16 cellular contexts compared by ENCODE assay signal in the genomic region with DNA sequence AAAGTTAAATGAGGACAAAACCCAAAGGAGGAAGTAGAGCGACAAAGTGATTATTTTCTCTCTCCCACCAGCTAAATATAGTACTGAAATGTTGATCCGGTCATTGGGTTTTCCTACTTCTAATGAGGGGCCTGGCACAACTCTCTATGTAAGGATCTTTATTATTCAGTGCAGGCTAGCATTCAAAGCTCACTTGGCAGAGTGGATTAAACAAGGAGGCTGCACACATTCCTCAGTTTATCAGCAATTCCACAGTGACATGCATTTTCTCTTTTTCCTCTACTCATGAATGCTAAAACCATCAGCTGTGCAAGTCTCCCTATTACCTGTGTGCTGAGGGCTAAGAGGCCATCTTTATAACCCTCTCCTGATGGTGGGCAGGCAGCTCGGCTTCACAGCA.
"Had no signal": no experiment of that assay in that cellular context is flagged by ENCODE, and none has a peak within 500 bp of the region (broad histone marks: within the 10 kb centered on the region; RNA-seq: fewer than 3 reads in every experiment).

No MANE protein-coding gene starts in this region.

- H3K27ac Mint-ChIP-seq: activated CD8-positive, alpha-beta T cell treated with anti-CD3 and anti-CD28 coated beads for 36 hours; naive thymus-derived CD4-positive, alpha-beta T cell; stimulated activated effector memory CD8-positive, alpha-beta T cell treated with anti-CD3 and anti-CD28 coated beads, Interleukin-12 subunit alpha, Interleukin-12 subunit beta, amount 100 ng/mL, for 72 hours had no signal

- ATAC-seq: activated CD8-positive, alpha-beta T cell treated with anti-CD3 and anti-CD28 coated beads for 36 hours; activated T-cell treated with anti-CD3 and anti-CD28 coated beads, Interleukin-2, amount 50 U/mL, for 4 hours; left lung; mucosa of descending colon; naive thymus-derived CD4-positive, alpha-beta T cell; stimulated activated effector memory CD8-positive, alpha-beta T cell treated with anti-CD3 and anti-CD28 coated beads, Interleukin-12 subunit alpha, Interleukin-12 subunit beta, amount 100 ng/mL, for 72 hours had no signal

- DNase-seq: activated CD4-positive, alpha-beta T cell treated with anti-CD3 and anti-CD28 coated beads for 4 hours; activated CD8-positive, alpha-beta T cell treated with anti-CD3 and anti-CD28 coated beads for 36 hours; activated effector memory CD4-positive, alpha-beta T cell treated with Interleukin-2 at 50 U/mL for 16 hours; activated naive CD4-positive, alpha-beta T cell treated with anti-CD3 and anti-CD28 coated beads, Interleukin-2, amount 50 U/mL, for 16 hours; activated T-cell treated with anti-CD3 and anti-CD28 coated beads, Interleukin-2, amount 50 U/mL, for 4 hours; central memory CD4-positive, alpha-beta T cell; colonic mucosa; effector CD4-positive, alpha-beta T cell; hippocampal formation; left lung; mammary epithelial cell; mucosa of descending colon; naive thymus-derived CD4-positive, alpha-beta T cell; stimulated activated CD4-positive, alpha-beta T cell treated with anti-CD3 and anti-CD28 coated beads, Interleukin-12 subunit alpha, Interleukin-12 subunit beta, amount 100 ng/mL, for 4 hours; stimulated activated CD4-positive, alpha-beta T cell treated with anti-CD3 and anti-CD28 coated beads, Interleukin-2, amount 100 ng/mL, for 24 hours had no signal

- H3K36me3 Mint-ChIP-seq: stimulated activated effector memory CD8-positive, alpha-beta T cell treated with anti-CD3 and anti-CD28 coated beads, Interleukin-12 subunit alpha, Interleukin-12 subunit beta, amount 100 ng/mL, for 72 hours had no signal

- H3K9me3 Mint-ChIP-seq: activated CD8-positive, alpha-beta T cell treated with anti-CD3 and anti-CD28 coated beads for 36 hours; activated T-cell treated with anti-CD3 and anti-CD28 coated beads, Interleukin-2, amount 50 U/mL, for 4 hours; stimulated activated effector memory CD8-positive, alpha-beta T cell treated with anti-CD3 and anti-CD28 coated beads, Interleukin-12 subunit alpha, Interleukin-12 subunit beta, amount 100 ng/mL, for 72 hours had no signal

- H3K4me1 Mint-ChIP-seq: stimulated activated effector memory CD8-positive, alpha-beta T cell treated with anti-CD3 and anti-CD28 coated beads, Interleukin-12 subunit alpha, Interleukin-12 subunit beta, amount 100 ng/mL, for 72 hours had no signal

- H3K4me3 Mint-ChIP-seq: activated CD8-positive, alpha-beta T cell treated with anti-CD3 and anti-CD28 coated beads for 36 hours; activated T-cell treated with anti-CD3 and anti-CD28 coated beads, Interleukin-2, amount 50 U/mL, for 4 hours; naive thymus-derived CD4-positive, alpha-beta T cell; stimulated activated effector memory CD8-positive, alpha-beta T cell treated with anti-CD3 and anti-CD28 coated beads, Interleukin-12 subunit alpha, Interleukin-12 subunit beta, amount 100 ng/mL, for 72 hours had no signal
